ENCODE assay signal across 8 cellular contexts in the genomic region with DNA sequence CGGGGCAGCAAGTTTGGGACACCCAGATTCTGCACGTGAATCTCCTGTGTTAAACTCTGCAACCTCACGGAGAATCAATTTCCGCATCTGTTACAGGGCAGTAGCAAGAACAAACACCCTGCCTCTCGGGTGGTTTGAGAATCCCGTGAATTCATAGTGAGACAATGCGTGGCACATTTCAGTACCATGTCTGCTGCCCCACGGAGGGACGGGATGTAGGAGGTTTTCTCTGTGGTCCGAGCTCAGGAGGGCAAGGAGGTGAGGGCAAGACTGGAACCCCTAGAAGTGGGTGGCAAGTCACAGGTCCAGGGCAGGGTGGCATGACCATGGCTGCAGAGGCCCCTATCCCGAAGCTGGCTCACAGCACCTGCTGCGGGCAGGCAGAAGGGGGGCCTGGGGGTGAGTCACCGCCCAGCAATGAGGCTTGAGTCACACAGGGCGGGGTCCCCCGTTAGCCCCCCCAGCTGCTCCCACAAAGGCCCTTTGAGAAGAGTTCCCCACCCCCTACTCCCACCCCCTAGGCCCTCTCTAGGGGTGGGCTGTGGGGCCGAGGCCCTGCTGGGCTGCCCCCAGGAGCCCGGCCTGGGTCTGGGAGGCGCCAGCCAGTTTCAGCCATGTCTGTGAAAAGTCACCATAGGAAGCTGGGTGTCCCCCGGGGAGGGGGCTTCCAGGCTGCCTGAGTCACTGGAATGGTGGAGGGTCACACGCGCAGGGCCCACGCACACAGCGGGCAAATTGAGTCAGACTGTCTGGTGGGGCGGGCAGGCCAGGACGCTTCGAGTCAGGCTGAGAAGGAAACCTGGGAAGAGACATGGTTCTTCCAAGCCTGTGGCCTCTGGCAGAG. TPM values are rescaled to one million over a fixed set of nuclear protein-coding genes. Genes with fewer than 3 reads are reported as not detected.
A peak's percentile ranks its signal among the peaks of the same experiment; 100 is the strongest.
DNase-seq lines count a peak whose midpoint lies in the region; ATAC-seq and TF ChIP-seq lines count a peak whose summit lies in the region.

No MANE protein-coding gene starts in this region.

- H3K4me1 ChIP-seq in right atrium auricular region: peaks cover 0 to 58% of the 10 kb centered on the region in 2 donors

- peak overlapping the region; percentile 98 to 100 for H3K27ac ChIP-seq in right atrium auricular region

- DNase-seq in GOT3 (lab: John Stamatoyannopoulos, UW): peak; percentile 69
- DNase-seq in astrocyte of the cerebellum (ENCODE audit: low read depth): peak; percentile 81
- peak; percentile 95 for DNase-seq in right atrium auricular region (ENCODE audit: low spot score)
- DNase-seq in putamen (ENCODE audit: low spot score): peak; percentile 74
- no peak for DNase-seq in middle frontal gyrus (ENCODE audit: extremely low spot score, low spot score)

- no peaks in the 10 kb centered on the region for H3K9me3 ChIP-seq in right atrium auricular region

- no peaks in the 10 kb centered on the region for H3K36me3 ChIP-seq in right atrium auricular region

- ATAC-seq in SK-N-SH treated with all-trans-retinoic acid at 6 μM for 48 hours (peak; percentile 59), HG02981 (IDR thresholded peaks at IDR 0.05; ENCODE audit: unreplicated experiment) (no peak), HG03520 (IDR thresholded peaks at IDR 0.05; ENCODE audit: unreplicated experiment) (no peak)

- no peaks in the 10 kb centered on the region for H3K27me3 ChIP-seq in right atrium auricular region

- TF ChIP-seq CTCF in astrocyte of the cerebellum (IDR thresholded peaks at IDR 0.05; ENCODE audit: low read depth, low read length, missing control alignments) (no peak), right atrium auricular region (IDR thresholded peaks at IDR 0.05) (no peak)

- in situ Hi-C loops in astrocyte of the cerebellum (cut with HindIII; ENCODE audit: low sequenced_read_pairs): no loop called here

- peak overlapping the region; percentile 1 for H3K4me3 ChIP-seq in astrocyte of the cerebellum (ENCODE audit: low read depth, low read length)
- H3K4me3 ChIP-seq in right atrium auricular region: peak overlapping the region; percentile 12 to 41

TF ChIP-seq in SK-N-SH treated with all-trans-retinoic acid at 6 μM for 48 hours, 23 proteins besides CTCF, POLR2A, EP300 and RAD21:
- TF ChIP-seq ISL1 (CRISPR knock-in tag; IDR thresholded peaks at IDR 0.05): no peak; the same call in 1 of the 2 replicates
- TF ChIP-seq ZNF8 (CRISPR knock-in tag; IDR thresholded peaks at IDR 0.05): no peak
- TF ChIP-seq, protein P1, sequence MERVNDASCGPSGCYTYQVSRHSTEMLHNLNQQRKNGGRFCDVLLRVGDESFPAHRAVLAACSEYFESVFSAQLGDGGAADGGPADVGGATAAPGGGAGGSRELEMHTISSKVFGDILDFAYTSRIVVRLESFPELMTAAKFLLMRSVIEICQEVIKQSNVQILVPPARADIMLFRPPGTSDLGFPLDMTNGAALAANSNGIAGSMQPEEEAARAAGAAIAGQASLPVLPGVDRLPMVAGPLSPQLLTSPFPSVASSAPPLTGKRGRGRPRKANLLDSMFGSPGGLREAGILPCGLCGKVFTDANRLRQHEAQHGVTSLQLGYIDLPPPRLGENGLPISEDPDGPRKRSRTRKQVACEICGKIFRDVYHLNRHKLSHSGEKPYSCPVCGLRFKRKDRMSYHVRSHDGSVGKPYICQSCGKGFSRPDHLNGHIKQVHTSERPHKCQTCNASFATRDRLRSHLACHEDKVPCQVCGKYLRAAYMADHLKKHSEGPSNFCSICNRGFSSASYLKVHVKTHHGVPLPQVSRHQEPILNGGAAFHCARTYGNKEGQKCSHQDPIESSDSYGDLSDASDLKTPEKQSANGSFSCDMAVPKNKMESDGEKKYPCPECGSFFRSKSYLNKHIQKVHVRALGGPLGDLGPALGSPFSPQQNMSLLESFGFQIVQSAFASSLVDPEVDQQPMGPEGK (CRISPR knock-in tag; IDR thresholded peaks at IDR 0.05; ENCODE audit: borderline replicate concordance): peak; percentile 96
- TF ChIP-seq CSDC2 (CRISPR knock-in tag; IDR thresholded peaks at IDR 0.05): peak; percentile 83; the same call in 1 of the 2 replicates
- TF ChIP-seq ZFP3 (CRISPR knock-in tag; IDR thresholded peaks at IDR 0.05): peak; percentile 64
- TF ChIP-seq CREB5 (CRISPR knock-in tag; IDR thresholded peaks at IDR 0.05; ENCODE audit: low read depth): peak; percentile 33; the same call in 1 of the 2 replicates
- peak; percentile 58; the same call in 1 of the 2 replicates for TF ChIP-seq RARB (CRISPR knock-in tag; IDR thresholded peaks at IDR 0.05)
- peak; percentile 87; the same call in 1 of the 2 replicates for TF ChIP-seq SNAI2 (CRISPR knock-in tag; IDR thresholded peaks at IDR 0.05)
TF ChIP-seq in SK-N-SH treated with all-trans-retinoic acid at 6 μM for 48 hours: peak in this region for 6.

RNA-seq across cellular contexts. Expression of gene NANOS3, which starts 25.8 kb away (rescaled TPM):
- total RNA-seq in right atrium auricular region: not detected

RNA-seq across cellular contexts. Expression of gene BRME1, which starts 54.8 kb away (rescaled TPM):
- total RNA-seq in right atrium auricular region: under 1 TPM; 0.28 to 0.70 TPM

RNA-seq across cellular contexts. Expression of gene CC2D1A, which starts 54.9 kb away (rescaled TPM):
- 10 to 100 TPM; 16.1 to 22.6 TPM for total RNA-seq in right atrium auricular region

RNA-seq across cellular contexts. Expression of gene ZSWIM4, which starts 55.9 kb away (rescaled TPM):
- total RNA-seq in right atrium auricular region: 1 to 10 TPM; 5.7 to 9.8 TPM
